Comparison of ENCODE assay signal across 8 cellular contexts in genomic region chr17:2814499-2815341, GRCh38. TPM values are rescaled to one million over a fixed set of nuclear protein-coding genes. Genes with fewer than 3 reads are reported as not detected.
DNase-seq lines count a peak whose midpoint lies in the region; ATAC-seq and TF ChIP-seq lines count a peak whose summit lies in the region.
"Had no signal": no experiment of that assay in that cellular context is flagged by ENCODE, and none has a peak within 500 bp of the region (broad histone marks: within the 10 kb centered on the region; RNA-seq: fewer than 3 reads in every experiment).

No MANE protein-coding gene starts in this region.

- H3K27ac ChIP-seq in esophagus squamous epithelium: no peak overlapping the region
- H3K27ac ChIP-seq: SK-N-MC had no signal

- 35 to 46% methylated on average over 4 to 16 of the region's 26 CpGs for WGBS in esophagus squamous epithelium, 2 donors

- DNase-seq in T-helper 17 cell (peak; percentile 79 to 90 (median 87)), NCI-H1105 treated with DMSO at 0.1 percent for 48 hours (lab: John Stamatoyannopoulos, UW) (no peak), esophagus squamous epithelium (lab: John Stamatoyannopoulos, UW) (no peak)
- peak; percentile 70 for DNase-seq in activated naive CD8-positive, alpha-beta T cell treated with anti-CD3 and anti-CD28 coated beads, Interleukin-2, amount 50 U/mL, for 16 hours (ENCODE audit: low read depth, low spot score)
- peak; percentile 69 to 81 for DNase-seq in stimulated activated CD4-positive, alpha-beta T cell treated with anti-CD3 and anti-CD28 coated beads, Interleukin-15, amount 100 ng/mL, for 48 hours (ENCODE audit: low read depth in 2 of 2)

- intact Hi-C loops in esophagus squamous epithelium (cut with DNase I): no loop called here

- H3K27me3 ChIP-seq in esophagus squamous epithelium: peaks cover 0 to 33% (median 0%) of the 10 kb centered on the region in 4 donors

- H3K4me3 Mint-ChIP-seq in T-helper 17 cell: peak overlapping the region; percentile 82

- no peaks in the 10 kb centered on the region for H3K27me3 Mint-ChIP-seq in T-helper 17 cell

- peak; percentile 50 for ATAC-seq in HG02885 (IDR thresholded peaks at IDR 0.05; ENCODE audit: poor library complexity, unreplicated experiment)
- peak; percentile 83 for ATAC-seq in T-helper 17 cell
- ATAC-seq in GM21367 (IDR thresholded peaks at IDR 0.05; ENCODE audit: unreplicated experiment): no peak

- H3K36me3 Mint-ChIP-seq in T-helper 17 cell (ENCODE audit: low read depth): no peaks in the 10 kb centered on the region

- peak overlapping the region in 2 of 4 donors; percentile 13 to 46 for H3K4me3 ChIP-seq in esophagus squamous epithelium
- H3K4me3 ChIP-seq: SK-N-MC had no signal

- peaks cover 3 to 28% (median 6%) of the 10 kb centered on the region in 3 donors for H3K4me1 ChIP-seq in esophagus squamous epithelium

- no peak for TF ChIP-seq POLR2A in esophagus squamous epithelium (IDR thresholded peaks at IDR 0.05)

- peak overlapping the region; percentile 93 for H3K27ac Mint-ChIP-seq in T-helper 17 cell

- H3K9me3 ChIP-seq in T-helper 17 cell (ENCODE audit: control insufficient read depth, low read length, poor library complexity, severe bottlenecking) (no peaks in the 10 kb centered on the region), esophagus squamous epithelium (no peaks in the 10 kb centered on the region)

- H3K36me3 ChIP-seq in esophagus squamous epithelium: no peaks in the 10 kb centered on the region

- peaks cover 29% of the 10 kb centered on the region for H3K4me1 Mint-ChIP-seq in T-helper 17 cell

- TF ChIP-seq CTCF in esophagus squamous epithelium (IDR thresholded peaks at IDR 0.05): no peak

RNA-seq across cellular contexts. Expression of gene RAP1GAP2, which starts 18.5 kb away (rescaled TPM):
- total RNA-seq in T-helper 17 cell (100 to 1,000 TPM in 1 of 2 donors, 10 to 100 TPM in 1; 77.3 to 109 TPM), esophagus squamous epithelium (10 to 100 TPM in 2 of 4 donors, 1 to 10 TPM in 2; 4.9 to 12.4 (median 10.0) TPM)

Comparison
In these comparisons a context has a peak if more than half of its experiments do, and no peak if none do; other contexts are left out.
1. DNase-seq: peak in T-helper 17 cell (3 of 3), activated naive CD8-positive, alpha-beta T cell treated with anti-CD3 and anti-CD28 coated beads, Interleukin-2, amount 50 U/mL, for 16 hours (single experiment) and stimulated activated CD4-positive, alpha-beta T cell treated with anti-CD3 and anti-CD28 coated beads, Interleukin-15, amount 100 ng/mL, for 48 hours (2 of 2); none in NCI-H1105 treated with DMSO at 0.1 percent for 48 hours (single experiment) and esophagus squamous epithelium (single experiment).
2. RNA of gene RAP1GAP2, which starts 18.5 kb away (total RNA-seq): 77.3 to 109 TPM in T-helper 17 cell; 4.9 to 12.4 TPM in esophagus squamous epithelium; every median in the first group is over 4 times any median in the second.